16 cellular contexts compared by ENCODE assay signal in the genomic region with DNA sequence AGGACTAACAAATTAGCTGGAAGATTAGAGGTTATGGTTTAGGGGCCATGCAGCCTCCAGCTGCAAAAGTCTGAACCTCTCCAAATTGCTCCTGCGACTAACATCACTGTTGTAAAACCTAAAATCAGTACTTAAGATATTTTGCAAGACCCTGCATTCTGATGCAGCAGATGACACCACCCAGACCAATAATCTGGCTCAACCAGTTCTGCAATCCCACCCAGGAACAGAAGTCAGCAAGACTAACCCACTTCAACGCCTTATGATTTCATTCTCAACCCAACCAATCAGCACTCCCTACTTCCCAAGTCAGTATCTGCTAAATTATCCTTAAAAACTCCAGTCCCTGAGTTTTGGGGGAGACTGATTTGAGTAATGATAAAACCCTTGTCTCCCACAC.
A peak's percentile ranks its signal among the peaks of the same experiment; 100 is the strongest.
DNase-seq lines count a peak whose midpoint lies in the region; ATAC-seq and TF ChIP-seq lines count a peak whose summit lies in the region.
"Had no signal": no experiment of that assay in that cellular context is flagged by ENCODE, and none has a peak within 500 bp of the region (broad histone marks: within the 10 kb centered on the region; RNA-seq: fewer than 3 reads in every experiment).

No MANE protein-coding gene starts in this region.

- H3K18ac ChIP-seq in trophoblast cell (ENCODE audit: low read length): no peak overlapping the region

- no peak overlapping the region for H4K91ac ChIP-seq in trophoblast cell (ENCODE audit: low read depth, low read length)

- H2BK120ac ChIP-seq in trophoblast cell (ENCODE audit: insufficient read depth, low read length, poor library complexity): no peak overlapping the region

- no peak for TF ChIP-seq CTCF in VCaP (conservative IDR thresholded peaks at IDR 0.05)

- DNase-seq in ELF-1 (ENCODE audit: low read depth, low spot score) (peak; percentile 50), trophoblast cell (peak; percentile 63 to 78), HPDE6-E6E7 (ENCODE audit: extremely low spot score) (no peak), NCI-H1105 (lab: John Stamatoyannopoulos, UW) (no peak)
- DNase-seq: C1 segment of cervical spinal cord, DMS153, EL, NCI-H187, NCI-H446 had no signal

- no peak overlapping the region for H3K4ac ChIP-seq in trophoblast cell (ENCODE audit: low read depth, low read length)

- H4K12ac ChIP-seq in trophoblast cell (ENCODE audit: low read depth, low read length): no peak overlapping the region

- no peak overlapping the region for H4K8ac ChIP-seq in trophoblast cell (ENCODE audit: low read depth, low read length)

- peak overlapping the region; percentile 45 for H3K4me2 ChIP-seq in trophoblast cell (ENCODE audit: low read length)

- no peaks in the 10 kb centered on the region for H3K27me3 ChIP-seq in iPS-20b (ENCODE audit: insufficient read depth, low read length)
- H3K27me3 ChIP-seq in trophoblast cell (ENCODE audit: insufficient read depth, low read length): no peaks in the 10 kb centered on the region

- WGBS in trophoblast cell (ENCODE audit: extremely low coverage, insufficient coverage, insufficient read length): no CpG with 5 or more reads among the region's 2 CpGs

- H2BK12ac ChIP-seq in trophoblast cell (ENCODE audit: low read length): no peak overlapping the region

- H3K79me2 ChIP-seq in trophoblast cell (ENCODE audit: control insufficient read depth, insufficient read depth, low read length, poor library complexity): no peaks in the 10 kb centered on the region

- H3K4me1 ChIP-seq in iPS-20b (ENCODE audit: insufficient read depth, low read length) (peaks cover 21% of the 10 kb centered on the region), trophoblast cell (ENCODE audit: control insufficient read depth in 1 of 2, insufficient read depth in 2 of 2, low read length in 2 of 2) (peaks cover 3 to 4% of the 10 kb centered on the region in 2 experiments)

- ATAC-seq in HG02678 (IDR thresholded peaks at IDR 0.05; ENCODE audit: unreplicated experiment) (no peak), HG03439 (IDR thresholded peaks at IDR 0.05; ENCODE audit: unreplicated experiment) (no peak)
- ATAC-seq: K562, Right ventricle myocardium inferior had no signal

- H3K9ac ChIP-seq in iPS-20b (ENCODE audit: low read depth, low read length): peak overlapping the region; percentile 23; the same call in 1 of the 2 replicates
- no peak overlapping the region for H3K9ac ChIP-seq in trophoblast cell (ENCODE audit: low read length)

- peaks cover 4% of the 10 kb centered on the region for H3K79me1 ChIP-seq in trophoblast cell (ENCODE audit: low read length)

- no peak overlapping the region for H2AK5ac ChIP-seq in trophoblast cell (ENCODE audit: low read length)

- H3K27ac ChIP-seq in VCaP (peak overlapping the region; percentile 20; the same call in 1 of the 2 replicates), iPS-20b (ENCODE audit: low read length) (peak overlapping the region; percentile 67), trophoblast cell (ENCODE audit: low read depth, low read length) (peak overlapping the region; percentile 60)

- no peak overlapping the region for H3K4me3 ChIP-seq in iPS-20b (ENCODE audit: low read length)
- no peak overlapping the region for H3K4me3 ChIP-seq in trophoblast cell (ENCODE audit: low read depth, low read length)
- H3K4me3 ChIP-seq: HAP-1, K562 had no signal

- no peak overlapping the region for H3K23ac ChIP-seq in trophoblast cell (ENCODE audit: low read length)

- H3K36me3 ChIP-seq in iPS-20b (ENCODE audit: insufficient read depth, low read depth, low read length): no peaks in the 10 kb centered on the region
- no peaks in the 10 kb centered on the region for H3K36me3 ChIP-seq in trophoblast cell (ENCODE audit: control insufficient read depth in 1 of 2, insufficient read depth in 2 of 2, low read length in 2 of 2)
- H3K36me3 ChIP-seq: HAP-1 had no signal

- H2BK5ac ChIP-seq in trophoblast cell (ENCODE audit: low read depth, low read length, poor library complexity): no peak overlapping the region

- H3K9me3 ChIP-seq in iPS-20b (ENCODE audit: insufficient read depth, low read depth, low read length) (no peaks in the 10 kb centered on the region), trophoblast cell (ENCODE audit: insufficient read depth, low read depth, low read length) (no peaks in the 10 kb centered on the region)
- H3K9me3 ChIP-seq: HAP-1 had no signal

- no peak overlapping the region for H3K14ac ChIP-seq in trophoblast cell (ENCODE audit: low read length)

- H2AFZ ChIP-seq in trophoblast cell (ENCODE audit: insufficient read depth, low read length, poor library complexity): no peak overlapping the region

Comparison
In these comparisons a context has a peak if more than half of its experiments do, and no peak if none do; other contexts are left out.
1. DNase-seq: peak in ELF-1 (single experiment) and trophoblast cell (2 of 2); none in HPDE6-E6E7 (single experiment) and NCI-H1105 (single experiment).
2. Peak in every context shown above with its lines, with median percentiles within 50 percentile points of each other: H3K27ac ChIP-seq.